ENCODE assay signal across 20 cellular contexts in genomic region chr2:125398738-125399473, GRCh38.
A peak's percentile ranks its signal among the peaks of the same experiment; 100 is the strongest.
DNase-seq lines count a peak whose midpoint lies in the region; ATAC-seq and TF ChIP-seq lines count a peak whose summit lies in the region.
"Had no signal": no experiment of that assay in that cellular context is flagged by ENCODE, and none has a peak within 500 bp of the region (broad histone marks: within the 10 kb centered on the region; RNA-seq: fewer than 3 reads in every experiment).

No MANE protein-coding gene starts in this region.

- H3K9me3 Mint-ChIP-seq in naive thymus-derived CD8-positive, alpha-beta T cell, result peaks cover 0 to 7% (median 2%) of the 10 kb centered on the region in 9 donors
- H3K9me3 Mint-ChIP-seq: nephron progenitor cell had no signal

- POLR2A ChIA-PET in GM10248 (lab: Yijun Ruan, JAX), result no interaction called here
- POLR2A ChIA-PET in naive thymus-derived CD8-positive, alpha-beta T cell (lab: Charles Lee), result no interaction called here

- DNase-seq in GM10248 (ENCODE audit: extremely low spot score) (no peak), D341Med (ENCODE audit: low spot score) (no peak), NCI-H446 treated with DMSO at 0.1 percent for 48 hours (lab: John Stamatoyannopoulos, UW) (no peak)
- DNase-seq in naive thymus-derived CD8-positive, alpha-beta T cell, result no peak
- DNase-seq: activated CD4-positive, CD25-positive, alpha-beta regulatory T cell; activated CD8-positive, alpha-beta memory T cell treated with anti-CD3 and anti-CD28 coated beads, Interleukin-2, amount 10 ng/mL, durations not matched to agents 7 days and 5 days; AML-193; effector CD4-positive, alpha-beta T cell; KG1; NCI-H1436; nephron progenitor cell; right cardiac atrium; stimulated activated CD4-positive, alpha-beta T cell treated with anti-CD3 and anti-CD28 coated beads, Interleukin-1b, Interleukin-23, amount 100 ng/mL, for 48 hours; upper lobe of left lung had no signal

- H3K27me3 Mint-ChIP-seq in naive thymus-derived CD8-positive, alpha-beta T cell, result no peaks in the 10 kb centered on the region
- H3K27me3 Mint-ChIP-seq: activated CD8-positive, alpha-beta memory T cell treated with anti-CD3 and anti-CD28 coated beads, Interleukin-2, amount 10 ng/mL, durations not matched to agents 7 days and 5 days had no signal

- no peaks in the 10 kb centered on the region for H3K4me1 Mint-ChIP-seq in naive thymus-derived CD8-positive, alpha-beta T cell
- H3K4me1 Mint-ChIP-seq: activated CD8-positive, alpha-beta memory T cell treated with anti-CD3 and anti-CD28 coated beads, Interleukin-2, amount 10 ng/mL, durations not matched to agents 7 days and 5 days; nephron progenitor cell had no signal

- no peak overlapping the region for H3K27ac Mint-ChIP-seq in naive thymus-derived CD8-positive, alpha-beta T cell
- H3K27ac Mint-ChIP-seq: activated CD8-positive, alpha-beta memory T cell treated with anti-CD3 and anti-CD28 coated beads, Interleukin-2, amount 10 ng/mL, durations not matched to agents 7 days and 5 days; activated naive CD4-positive, alpha-beta T cell treated with anti-CD3 and anti-CD28 coated beads, Interleukin-2, amount 50 U/mL, for 72 hours; nephron progenitor cell had no signal

- ATAC-seq in GM18858 (IDR thresholded peaks at IDR 0.05; ENCODE audit: unreplicated experiment) (peak; percentile 40), GM21381 (IDR thresholded peaks at IDR 0.05; ENCODE audit: unreplicated experiment) (peak; percentile 34), HG02981 (IDR thresholded peaks at IDR 0.05; ENCODE audit: unreplicated experiment) (peak; percentile 53), HG03571 (IDR thresholded peaks at IDR 0.05; ENCODE audit: unreplicated experiment) (peak; percentile 38)
- ATAC-seq in naive thymus-derived CD8-positive, alpha-beta T cell, result no peak
- ATAC-seq: activated CD8-positive, alpha-beta memory T cell treated with anti-CD3 and anti-CD28 coated beads, Interleukin-2, amount 10 ng/mL, durations not matched to agents 7 days and 5 days; Panc1; right cardiac atrium had no signal

- no peak for TF ChIP-seq CTCF in GM10248 (IDR thresholded peaks at IDR 0.05; ENCODE audit: control extremely low read depth, extremely low read depth, low read depth, missing control alignments)

- CTCF ChIA-PET in GM10248 (lab: Yijun Ruan, JAX), result interaction anchor here (0.8 to 1.4 kb wide), 4 partner anchors 7 to 85 kb away, joined by 3 to 5 read pairs (median 3); no protein-coding TSS in a partner anchor

- H3K4me3 Mint-ChIP-seq in naive thymus-derived CD8-positive, alpha-beta T cell, result no peak overlapping the region
- H3K4me3 Mint-ChIP-seq: activated CD8-positive, alpha-beta memory T cell treated with anti-CD3 and anti-CD28 coated beads, Interleukin-2, amount 10 ng/mL, durations not matched to agents 7 days and 5 days; nephron progenitor cell had no signal

- no peaks in the 10 kb centered on the region for H3K36me3 Mint-ChIP-seq in naive thymus-derived CD8-positive, alpha-beta T cell
- H3K36me3 Mint-ChIP-seq: activated CD8-positive, alpha-beta memory T cell treated with anti-CD3 and anti-CD28 coated beads, Interleukin-2, amount 10 ng/mL, durations not matched to agents 7 days and 5 days; activated naive CD4-positive, alpha-beta T cell treated with anti-CD3 and anti-CD28 coated beads, Interleukin-2, amount 50 U/mL, for 72 hours had no signal

Comparison
In these comparisons a context has a peak if more than half of its experiments do, and no peak if none do; other contexts are left out.
1. ATAC-seq: peak in GM18858 (single experiment), GM21381 (single experiment), HG02981 (single experiment) and HG03571 (single experiment); none in naive thymus-derived CD8-positive, alpha-beta T cell (0 of 2).